ENCODE assay signal across 26 cellular contexts in genomic region chr7:50863053-50863452, GRCh38.
"Had no signal": no experiment of that assay in that cellular context is flagged by ENCODE, and none has a peak within 500 bp of the region (broad histone marks: within the 10 kb centered on the region; RNA-seq: fewer than 3 reads in every experiment).

No MANE protein-coding gene starts in this region.

- DNase-seq: activated CD4-positive, alpha-beta T cell treated with anti-CD3 and anti-CD28 coated beads, Interleukin-2, amount 50 U/mL, for 4 hours; activated gamma-delta T cell; activated naive CD4-positive, alpha-beta T cell treated with Interleukin-2 at 50 U/mL for 16 hours; activated T-cell treated with anti-CD3 and anti-CD28 coated beads, Interleukin-2, amount 50 U/mL, for 1 hour; activated T-cell treated with anti-CD3 and anti-CD28 coated beads, Interleukin-2, amount 50 U/mL, for 72 hours; amygdala; Kasumi-1; KG1; MG63; NCI-H1048; NCI-H1105 treated with DMSO at 0.1 percent for 48 hours; NCI-H1436 treated with DMSO at 0.1 percent for 48 hours; NCI-H1694 treated with DMSO at 0.1 percent for 48 hours; NCI-H2029; NCI-H345; NCI-H524 treated with DMSO at 0.1 percent for 48 hours; SHP77; SJCRH30; T1000 had no signal

- H3K9me3 ChIP-seq: ascending aorta, MG63, SJCRH30 had no signal

- H3K27me3 ChIP-seq: ascending aorta, cardiac muscle cell, MG63, SJCRH30 had no signal

- H3K27me3 Mint-ChIP-seq: activated naive CD8-positive, alpha-beta T cell had no signal

- H3K9me3 Mint-ChIP-seq: activated T-cell treated with anti-CD3 and anti-CD28 coated beads, Interleukin-2, amount 50 U/mL, for 72 hours; activated T-helper 2 cell treated with anti-CD3 and anti-CD28 coated beads, Interferon-gamma antibody, Interleukin-2, Interleukin-4, amounts not matched to agents 10 μg/mL and 5 μg/mL and 100 μg/mL, durations not matched to agents 14 hours and 24 hours and 36 hours; central memory CD8-positive, alpha-beta T cell had no signal

- H3K4me3 ChIP-seq: ascending aorta, cardiac muscle cell, MG63, SJCRH30, SK-N-MC had no signal

- H3K27ac Mint-ChIP-seq: activated naive CD8-positive, alpha-beta T cell; activated T-cell treated with anti-CD3 and anti-CD28 coated beads, Interleukin-2, amount 50 U/mL, for 72 hours; activated T-helper 2 cell treated with anti-CD3 and anti-CD28 coated beads, Interferon-gamma antibody, Interleukin-2, Interleukin-4, amounts not matched to agents 10 μg/mL and 5 μg/mL and 100 μg/mL, durations not matched to agents 14 hours and 24 hours and 36 hours; IgD-negative memory B cell had no signal

- H3K36me3 ChIP-seq: ascending aorta, cardiac muscle cell, MG63, SJCRH30 had no signal

- H3K27ac ChIP-seq: ascending aorta, cardiac muscle cell, SJCRH30, SK-N-MC had no signal

- H3K36me3 Mint-ChIP-seq: activated naive CD8-positive, alpha-beta T cell; IgD-negative memory B cell had no signal

- H3K4me1 Mint-ChIP-seq: IgD-negative memory B cell had no signal

- H3K4me3 Mint-ChIP-seq: activated naive CD8-positive, alpha-beta T cell; activated T-cell treated with anti-CD3 and anti-CD28 coated beads, Interleukin-2, amount 50 U/mL, for 72 hours; central memory CD8-positive, alpha-beta T cell; IgD-negative memory B cell had no signal

- H3K4me1 ChIP-seq: ascending aorta, SJCRH30 had no signal
